In genomic region chr11:69567951-69568808, GRCh38 we compare ENCODE assay signal across 23 cellular contexts.
A peak's percentile ranks its signal among the peaks of the same experiment; 100 is the strongest.
DNase-seq lines count a peak whose midpoint lies in the region; FAIRE-seq and TF ChIP-seq lines count a peak whose summit lies in the region.
"Had no signal": no experiment of that assay in that cellular context is flagged by ENCODE, and none has a peak within 500 bp of the region (broad histone marks: within the 10 kb centered on the region; RNA-seq: fewer than 3 reads in every experiment).

No MANE protein-coding gene starts in this region.

- H3K36me3 Mint-ChIP-seq in endodermal cell (ENCODE audit: low read depth), result no peaks in the 10 kb centered on the region
- H3K36me3 Mint-ChIP-seq: activated naive CD4-positive, alpha-beta T cell treated with anti-CD3 and anti-CD28 coated beads, Interleukin-2, amount 50 U/mL, for 24 hours; brain; CD8-positive, alpha-beta T cell; immature natural killer cell; stimulated activated naive B cell treated with anti-CD40 and anti-IgM and Interleukin-4, amounts not matched to agents 10 μg/mL and 1 μg/mL and 100 μg/mL, for 72 hours had no signal

- H2AK5ac ChIP-seq in mesendoderm (ENCODE audit: low read length), result no peak overlapping the region

- H3K9ac ChIP-seq in mesendoderm (ENCODE audit: low read length), result no peak overlapping the region
- H3K9ac ChIP-seq in endodermal cell (ENCODE audit: extremely low read depth, low read length, poor library complexity, severe bottlenecking), result no peak overlapping the region

- no peak overlapping the region for H3K4me2 ChIP-seq in mesendoderm (ENCODE audit: low read length)

- WGBS in mesendoderm (ENCODE audit: extremely low coverage, insufficient coverage, low lambda C conversion rate), result no CpG with 5 or more reads among the region's 18 CpGs
- WGBS in endodermal cell (ENCODE audit: insufficient coverage in 1 of 2, insufficient read length in 1 of 2), 2 experiments, result 85 to 90% methylated on average over 11 to 18 of the region's 18 CpGs

- H4K5ac ChIP-seq in mesendoderm (ENCODE audit: low read length), result no peak overlapping the region

- no peaks in the 10 kb centered on the region for H3K27me3 ChIP-seq in mesendoderm (ENCODE audit: insufficient read depth, low read length, poor library complexity)
- H3K27me3 ChIP-seq in endodermal cell (ENCODE audit: control insufficient read depth, insufficient read depth, low read length, poor library complexity, severe bottlenecking), result no peaks in the 10 kb centered on the region
- H3K27me3 ChIP-seq: tibial nerve had no signal

- H3K27ac ChIP-seq in mesendoderm (ENCODE audit: low read depth, low read length), result no peak overlapping the region
- no peak overlapping the region for H3K27ac ChIP-seq in endodermal cell (ENCODE audit: low read depth, low read length)
- H3K27ac ChIP-seq: dorsolateral prefrontal cortex, esophagus squamous epithelium, SK-N-MC, tibial nerve had no signal

- no peak overlapping the region for H3K4ac ChIP-seq in mesendoderm (ENCODE audit: low read depth, low read length)

- H3K27ac Mint-ChIP-seq in endodermal cell, result no peak overlapping the region
- H3K27ac Mint-ChIP-seq: activated naive CD4-positive, alpha-beta T cell treated with anti-CD3 and anti-CD28 coated beads, Interleukin-2, amount 50 U/mL, for 24 hours; brain; CD8-positive, alpha-beta T cell; immature natural killer cell; nephron progenitor cell; stimulated activated naive B cell treated with anti-CD40 and anti-IgM and Interleukin-4, amounts not matched to agents 10 μg/mL and 1 μg/mL and 100 μg/mL, for 72 hours had no signal

- H3K56ac ChIP-seq in mesendoderm (ENCODE audit: low read length), result no peak overlapping the region

- H3K79me2 ChIP-seq in mesendoderm (ENCODE audit: control insufficient read depth, insufficient read depth, low read length), result no peaks in the 10 kb centered on the region

- H3K9me3 Mint-ChIP-seq in endodermal cell, result peaks cover 3% of the 10 kb centered on the region
- H3K9me3 Mint-ChIP-seq: activated naive CD4-positive, alpha-beta T cell treated with anti-CD3 and anti-CD28 coated beads, Interleukin-2, amount 50 U/mL, for 24 hours; CD8-positive, alpha-beta T cell; immature natural killer cell had no signal

- H3K4me3 ChIP-seq in mesendoderm (ENCODE audit: low read length) (no peak overlapping the region), endodermal cell (ENCODE audit: low read length) (no peak overlapping the region)
- H3K4me3 ChIP-seq: dorsolateral prefrontal cortex, esophagus squamous epithelium, SK-N-MC, tibial nerve had no signal

- no peaks in the 10 kb centered on the region for H3K79me1 ChIP-seq in mesendoderm (ENCODE audit: low read length)

- no peak overlapping the region for H2BK15ac ChIP-seq in mesendoderm (replicated peaks; ENCODE audit: low read depth)

- H3K27me3 Mint-ChIP-seq in endodermal cell (ENCODE audit: insufficient read depth), result no peaks in the 10 kb centered on the region

- peak; percentile 22 for DNase-seq in A172 (ENCODE audit: low spot score)
- DNase-seq in HTR-8/SVneo (ENCODE audit: insufficient read length, low spot score), result peak; percentile 76
- peak; percentile 30 for DNase-seq in astrocyte of the hippocampus (ENCODE audit: low read depth, low spot score)
- DNase-seq in mesendoderm, result peak; percentile 37
- no peak for DNase-seq in UCSD-AML1 (lab: John Stamatoyannopoulos, UW; ENCODE audit: unreplicated experiment)
- no peak for DNase-seq in NCI-H748 (lab: John Stamatoyannopoulos, UW; ENCODE audit: unreplicated experiment)
- DNase-seq in retina, result no peak
- no peak for DNase-seq in endodermal cell
- DNase-seq: activated CD4-positive, alpha-beta T cell treated with anti-CD3 and anti-CD28 coated beads, Interleukin-2, amount 50 U/mL, for 1 hour; activated T-cell treated with anti-CD3 and anti-CD28 coated beads for 4 hours; CD8-positive, alpha-beta T cell; dorsolateral prefrontal cortex; esophagus squamous epithelium; immature natural killer cell; NCI-H1930; NCI-H524; nephron progenitor cell; OCI-M1; stimulated activated naive B cell treated with anti-CD40 and anti-IgM and Interleukin-4, amounts not matched to agents 10 μg/mL and 1 μg/mL and 100 μg/mL, for 72 hours had no signal

- H3K4me3 Mint-ChIP-seq in endodermal cell, result no peak overlapping the region
- H3K4me3 Mint-ChIP-seq: activated naive CD4-positive, alpha-beta T cell treated with anti-CD3 and anti-CD28 coated beads, Interleukin-2, amount 50 U/mL, for 24 hours; brain; CD8-positive, alpha-beta T cell; immature natural killer cell; nephron progenitor cell; stimulated activated naive B cell treated with anti-CD40 and anti-IgM and Interleukin-4, amounts not matched to agents 10 μg/mL and 1 μg/mL and 100 μg/mL, for 72 hours had no signal

- TF ChIP-seq CTCF in endodermal cell (conservative IDR thresholded peaks at IDR 0.05), result no peak

- H3K9me3 ChIP-seq in endodermal cell (ENCODE audit: control insufficient read depth, low read length), result no peaks in the 10 kb centered on the region
- H3K9me3 ChIP-seq: esophagus squamous epithelium, tibial nerve had no signal

- H3K18ac ChIP-seq in mesendoderm (ENCODE audit: low read length), result no peak overlapping the region

- H3K4me1 ChIP-seq in mesendoderm (ENCODE audit: control insufficient read depth, low read depth, low read length), result no peaks in the 10 kb centered on the region
- H3K4me1 ChIP-seq in endodermal cell (ENCODE audit: control insufficient read depth, insufficient read depth, low read length), result no peaks in the 10 kb centered on the region
- H3K4me1 ChIP-seq: esophagus squamous epithelium, tibial nerve had no signal

- H3K4me1 Mint-ChIP-seq in endodermal cell, result peaks cover 2% of the 10 kb centered on the region
- H3K4me1 Mint-ChIP-seq: activated naive CD4-positive, alpha-beta T cell treated with anti-CD3 and anti-CD28 coated beads, Interleukin-2, amount 50 U/mL, for 24 hours; brain; immature natural killer cell; stimulated activated naive B cell treated with anti-CD40 and anti-IgM and Interleukin-4, amounts not matched to agents 10 μg/mL and 1 μg/mL and 100 μg/mL, for 72 hours had no signal

- H3K36me3 ChIP-seq in mesendoderm (ENCODE audit: control insufficient read depth, insufficient read depth, low read length) (no peaks in the 10 kb centered on the region), endodermal cell (ENCODE audit: control insufficient read depth, insufficient read depth, low read length) (no peaks in the 10 kb centered on the region)
- H3K36me3 ChIP-seq: esophagus squamous epithelium, tibial nerve had no signal

- H3K23ac ChIP-seq in mesendoderm (ENCODE audit: low read length), result no peak overlapping the region

- no peak overlapping the region for H4K8ac ChIP-seq in mesendoderm (ENCODE audit: low read depth, low read length)

- H2BK120ac ChIP-seq in mesendoderm (ENCODE audit: low read depth, low read length), result no peak overlapping the region

- peak; percentile 96 for FAIRE-seq in HTR-8/SVneo (lab: Jason Lieb, UNC)

- no peak overlapping the region for H2BK5ac ChIP-seq in mesendoderm (ENCODE audit: low read length)

Comparison
In these comparisons a context has a peak if more than half of its experiments do, and no peak if none do; other contexts are left out.
1. DNase-seq: peak in A172 (single experiment), HTR-8/SVneo (single experiment), astrocyte of the hippocampus (single experiment) and mesendoderm (single experiment); none in UCSD-AML1 (single experiment), NCI-H748 (single experiment), retina (single experiment) and endodermal cell (single experiment).